Comparison of ENCODE assay signal across 9 cellular contexts in the genomic region with DNA sequence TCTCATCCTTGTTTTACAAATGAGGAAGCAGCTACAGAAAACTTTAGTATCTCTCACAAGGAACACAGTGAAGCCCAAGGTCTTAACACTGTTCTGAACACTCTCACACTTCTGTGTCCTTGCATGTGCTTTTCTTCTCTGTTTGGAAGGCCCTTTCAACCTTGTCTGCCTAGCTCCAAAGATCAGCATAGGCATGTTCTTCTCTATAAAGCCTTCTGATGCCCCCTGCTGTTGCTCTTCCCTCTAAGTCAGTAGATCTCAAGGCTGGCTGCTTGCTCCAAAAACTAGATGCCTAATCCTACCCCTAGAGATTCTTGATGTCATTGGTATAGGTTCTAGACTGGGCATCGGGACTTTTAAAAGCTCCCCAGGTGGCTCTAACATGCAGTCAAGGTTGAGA. TPM values are rescaled to one million over a fixed set of nuclear protein-coding genes. Genes with fewer than 3 reads are reported as not detected.
A peak's percentile ranks its signal among the peaks of the same experiment; 100 is the strongest.
DNase-seq lines count a peak whose midpoint lies in the region; ATAC-seq and TF ChIP-seq lines count a peak whose summit lies in the region.
"Had no signal": no experiment of that assay in that cellular context is flagged by ENCODE, and none has a peak within 500 bp of the region (broad histone marks: within the 10 kb centered on the region; RNA-seq: fewer than 3 reads in every experiment).

No MANE protein-coding gene starts in this region.

- CTCF ChIA-PET in WTC11 (lab: Charles Lee), result interaction anchor here (0.6 to 2.0 kb wide), 30 partner anchors 8 to 211 kb away, joined by 3 to 27 read pairs (median 3); a partner anchor contains a TSS

- no peaks in the 10 kb centered on the region for H3K27me3 ChIP-seq in fibroblast of lung (ENCODE audit: control insufficient read depth, insufficient read depth, low read length)

- H3K4me3 Mint-ChIP-seq in WTC11, result no peak overlapping the region
- H3K4me3 Mint-ChIP-seq in nephron progenitor cell, result no peak overlapping the region
- H3K4me3 Mint-ChIP-seq: IgD-negative memory B cell had no signal

- H3K27ac Mint-ChIP-seq in WTC11 (no peak overlapping the region), nephron progenitor cell (no peak overlapping the region)
- H3K27ac Mint-ChIP-seq: IgD-negative memory B cell had no signal

- ATAC-seq in HG03025 (IDR thresholded peaks at IDR 0.05; ENCODE audit: low FRiP score, unreplicated experiment), result peak; percentile 59
- ATAC-seq in WTC11, result peak; percentile 71
- ATAC-seq in GM19324 (IDR thresholded peaks at IDR 0.05; ENCODE audit: low FRiP score, unreplicated experiment), result no peak

- peaks cover 5% of the 10 kb centered on the region for H3K36me3 Mint-ChIP-seq in WTC11
- H3K36me3 Mint-ChIP-seq in nephron progenitor cell (ENCODE audit: low read depth), result peaks cover 23% of the 10 kb centered on the region
- H3K36me3 Mint-ChIP-seq: IgD-negative memory B cell had no signal

- TF ChIP-seq CTCF in GM13976 (IDR thresholded peaks at IDR 0.05; ENCODE audit: borderline replicate concordance, control extremely low read depth, extremely low read depth, insufficient read depth, missing control alignments) (peak; percentile 24), WTC11 (IDR thresholded peaks at IDR 0.05) (no peak), fibroblast of lung (conservative IDR thresholded peaks at IDR 0.05 in 1 of 2, IDR thresholded peaks at IDR 0.05 in 1 of 2; ENCODE audit: low read depth in 1 of 2, low read length in 2 of 2) (peak; percentile 57 to 62), nephron progenitor cell (IDR thresholded peaks at IDR 0.05) (no peak)

- peaks cover 5% of the 10 kb centered on the region for H3K4me1 ChIP-seq in fibroblast of lung (ENCODE audit: control insufficient read depth, extremely low read depth, insufficient read depth, low read length)

- POLR2A ChIA-PET in WTC11 (lab: Charles Lee), result interaction anchor here (1.0 to 1.5 kb wide), 2 partner anchors 119 to 159 kb away, joined by 4 to 9 read pairs; a partner anchor contains a TSS

- H3K27ac ChIP-seq in fibroblast of lung (ENCODE audit: insufficient read depth, low read length), result peak overlapping the region; percentile 13

- no peaks in the 10 kb centered on the region for H3K9me3 ChIP-seq in fibroblast of lung (ENCODE audit: control insufficient read depth, insufficient read depth, low read depth, low read length)

- H3K9me3 Mint-ChIP-seq in WTC11, result no peaks in the 10 kb centered on the region
- H3K9me3 Mint-ChIP-seq in nephron progenitor cell, result no peaks in the 10 kb centered on the region

- no peaks in the 10 kb centered on the region for H3K36me3 ChIP-seq in fibroblast of lung (ENCODE audit: control insufficient read depth, insufficient read depth, low read length)

- DNase-seq in AML-193 (lab: John Stamatoyannopoulos, UW) (peak; percentile 77 to 83), GM13976 (ENCODE audit: low spot score) (peak; percentile 60), NCI-H2227 (lab: John Stamatoyannopoulos, UW; ENCODE audit: unreplicated experiment) (peak; percentile 61), WTC11 (ENCODE audit: low spot score) (no peak), fibroblast of lung (ENCODE audit: low read depth in 2 of 2) (peak; percentile 70 to 87), nephron progenitor cell (peak; percentile 21)

- no peaks in the 10 kb centered on the region for H4K20me1 ChIP-seq in fibroblast of lung (ENCODE audit: control insufficient read depth, extremely low read depth, insufficient read depth, low read length)

- peak overlapping the region; percentile 61 for H3K4me2 ChIP-seq in fibroblast of lung (ENCODE audit: extremely low read depth, insufficient read depth, low read length)

- no peak overlapping the region for H2AFZ ChIP-seq in fibroblast of lung (ENCODE audit: low read length)

- no peaks in the 10 kb centered on the region for H3K79me2 ChIP-seq in fibroblast of lung (ENCODE audit: control insufficient read depth, insufficient read depth, low read length)

- H3K4me1 Mint-ChIP-seq in WTC11, result peaks cover 30% of the 10 kb centered on the region
- H3K4me1 Mint-ChIP-seq in nephron progenitor cell, result peaks cover 29% of the 10 kb centered on the region

- H3K4me3 ChIP-seq in fibroblast of lung (replicated peaks in 1 of 4; ENCODE audit: control extremely low read depth in 1 of 4, insufficient read depth in 1 of 4, low read depth in 3 of 4, low read length in 4 of 4), result peak overlapping the region in 1 of 4 experiments; percentile 14

- H3K9ac ChIP-seq in fibroblast of lung (ENCODE audit: insufficient read depth, low read length), result no peak overlapping the region

- in situ Hi-C loops in GM13976 (cut with MboI; ENCODE audit: low sequenced_read_pairs, unreplicated experiment), result loop anchor here (5.0 to 25.0 kb wide), 3 partner anchors 127 to 335 kb away; no protein-coding TSS in a partner anchor

- no peaks in the 10 kb centered on the region for H3K27me3 Mint-ChIP-seq in WTC11 (ENCODE audit: low read depth)
- H3K27me3 Mint-ChIP-seq in nephron progenitor cell (ENCODE audit: low read depth, poor library complexity), result no peaks in the 10 kb centered on the region

TF ChIP-seq in WTC11, 78 proteins besides CTCF, POLR2A, EP300 and RAD21:
- no peak for TF ChIP-seq CREB1 (CRISPR knock-in tag; IDR thresholded peaks at IDR 0.05)
- TF ChIP-seq, protein P1, sequence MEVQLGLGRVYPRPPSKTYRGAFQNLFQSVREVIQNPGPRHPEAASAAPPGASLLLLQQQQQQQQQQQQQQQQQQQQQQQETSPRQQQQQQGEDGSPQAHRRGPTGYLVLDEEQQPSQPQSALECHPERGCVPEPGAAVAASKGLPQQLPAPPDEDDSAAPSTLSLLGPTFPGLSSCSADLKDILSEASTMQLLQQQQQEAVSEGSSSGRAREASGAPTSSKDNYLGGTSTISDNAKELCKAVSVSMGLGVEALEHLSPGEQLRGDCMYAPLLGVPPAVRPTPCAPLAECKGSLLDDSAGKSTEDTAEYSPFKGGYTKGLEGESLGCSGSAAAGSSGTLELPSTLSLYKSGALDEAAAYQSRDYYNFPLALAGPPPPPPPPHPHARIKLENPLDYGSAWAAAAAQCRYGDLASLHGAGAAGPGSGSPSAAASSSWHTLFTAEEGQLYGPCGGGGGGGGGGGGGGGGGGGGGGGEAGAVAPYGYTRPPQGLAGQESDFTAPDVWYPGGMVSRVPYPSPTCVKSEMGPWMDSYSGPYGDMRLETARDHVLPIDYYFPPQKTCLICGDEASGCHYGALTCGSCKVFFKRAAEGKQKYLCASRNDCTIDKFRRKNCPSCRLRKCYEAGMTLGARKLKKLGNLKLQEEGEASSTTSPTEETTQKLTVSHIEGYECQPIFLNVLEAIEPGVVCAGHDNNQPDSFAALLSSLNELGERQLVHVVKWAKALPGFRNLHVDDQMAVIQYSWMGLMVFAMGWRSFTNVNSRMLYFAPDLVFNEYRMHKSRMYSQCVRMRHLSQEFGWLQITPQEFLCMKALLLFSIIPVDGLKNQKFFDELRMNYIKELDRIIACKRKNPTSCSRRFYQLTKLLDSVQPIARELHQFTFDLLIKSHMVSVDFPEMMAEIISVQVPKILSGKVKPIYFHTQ (CRISPR knock-in tag; IDR thresholded peaks at IDR 0.05), result no peak
- TF ChIP-seq TP53 (CRISPR knock-in tag; IDR thresholded peaks at IDR 0.05), result no peak
- TF ChIP-seq TCF7 (CRISPR knock-in tag; IDR thresholded peaks at IDR 0.05; ENCODE audit: low read depth), result no peak
- TF ChIP-seq, protein P2, sequence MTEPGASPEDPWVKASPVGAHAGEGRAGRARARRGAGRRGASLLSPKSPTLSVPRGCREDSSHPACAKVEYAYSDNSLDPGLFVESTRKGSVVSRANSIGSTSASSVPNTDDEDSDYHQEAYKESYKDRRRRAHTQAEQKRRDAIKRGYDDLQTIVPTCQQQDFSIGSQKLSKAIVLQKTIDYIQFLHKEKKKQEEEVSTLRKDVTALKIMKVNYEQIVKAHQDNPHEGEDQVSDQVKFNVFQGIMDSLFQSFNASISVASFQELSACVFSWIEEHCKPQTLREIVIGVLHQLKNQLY (CRISPR knock-in tag; IDR thresholded peaks at IDR 0.05), result no peak
- no peak for TF ChIP-seq SOX15 (CRISPR knock-in tag; IDR thresholded peaks at IDR 0.05)
- TF ChIP-seq RORB (CRISPR knock-in tag; IDR thresholded peaks at IDR 0.05), result no peak
- TF ChIP-seq, protein P3, sequence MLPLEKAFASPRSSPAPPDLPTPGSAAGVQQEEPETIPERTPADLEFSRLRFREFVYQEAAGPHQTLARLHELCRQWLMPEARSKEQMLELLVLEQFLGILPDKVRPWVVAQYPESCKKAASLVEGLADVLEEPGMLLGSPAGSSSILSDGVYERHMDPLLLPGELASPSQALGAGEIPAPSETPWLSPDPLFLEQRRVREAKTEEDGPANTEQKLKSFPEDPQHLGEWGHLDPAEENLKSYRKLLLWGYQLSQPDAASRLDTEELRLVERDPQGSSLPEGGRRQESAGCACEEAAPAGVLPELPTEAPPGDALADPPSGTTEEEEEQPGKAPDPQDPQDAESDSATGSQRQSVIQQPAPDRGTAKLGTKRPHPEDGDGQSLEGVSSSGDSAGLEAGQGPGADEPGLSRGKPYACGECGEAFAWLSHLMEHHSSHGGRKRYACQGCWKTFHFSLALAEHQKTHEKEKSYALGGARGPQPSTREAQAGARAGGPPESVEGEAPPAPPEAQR (CRISPR knock-in tag; IDR thresholded peaks at IDR 0.05), result no peak

RNA-seq across cellular contexts. Expression of a gene that starts 5.9 kb away (rescaled TPM):
- total RNA-seq in WTC11 (2021) (41.6 to 55.5 TPM (median 46.9 TPM) in 3 replicates), fibroblast of lung (6.2 and 8.1 TPM in 2 replicates)
- polyA plus RNA-seq in fibroblast of lung, result 16.5 and 17.0 TPM in 2 replicates
- polyA plus RNA-seq in fibroblast of lung (2012), result 23.7 and 25.1 TPM in 2 replicates
- polyA minus RNA-seq in fibroblast of lung (ENCODE audit: low replicate concordance), result 3.5 TPM in 1 of 2 replicates, not detected in the other

RNA-seq across cellular contexts. Expression of a gene that starts 6.0 kb away (rescaled TPM):
- 0.27 TPM in 1 of 3 replicates, not detected in the others for total RNA-seq in WTC11 (2021)
- not detected in 2 replicates for total RNA-seq in fibroblast of lung
- polyA plus RNA-seq in fibroblast of lung, result not detected in 2 replicates
- not detected in 2 replicates for polyA plus RNA-seq in fibroblast of lung (2012)
- not detected in 2 replicates for polyA minus RNA-seq in fibroblast of lung (ENCODE audit: low replicate concordance)

Comparison
In these comparisons a context has a peak if more than half of its experiments do, and no peak if none do; other contexts are left out.
1. CTCF ChIP-seq: peak in GM13976 (single experiment) and fibroblast of lung (2 of 2); none in WTC11 (single experiment) and nephron progenitor cell (single experiment).